Comparison of ENCODE assay signal across 28 cellular contexts in the genomic region with DNA sequence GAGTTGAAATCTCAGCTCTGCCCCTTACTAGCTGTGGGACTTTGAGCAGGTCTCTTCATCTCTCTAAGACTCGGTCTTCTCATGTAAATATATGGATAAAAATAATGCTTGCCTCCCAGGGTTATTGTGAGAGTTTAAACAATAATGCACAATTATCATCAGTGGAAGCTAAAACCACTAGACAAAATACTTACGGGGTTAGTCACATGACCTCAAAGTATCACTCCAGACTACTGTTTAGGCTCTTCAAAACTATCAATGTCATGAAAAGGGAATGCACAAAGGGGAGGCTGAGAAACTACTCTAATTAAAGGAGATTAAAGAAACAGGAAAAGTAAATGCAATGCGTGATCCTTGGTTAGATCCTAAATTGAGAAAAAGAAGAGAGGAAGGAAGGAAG. TPM values are rescaled to one million over a fixed set of nuclear protein-coding genes. Genes with fewer than 3 reads are reported as not detected.
"Had no signal": no experiment of that assay in that cellular context is flagged by ENCODE, and none has a peak within 500 bp of the region (broad histone marks: within the 10 kb centered on the region; RNA-seq: fewer than 3 reads in every experiment).

No MANE protein-coding gene starts in this region.

- H3K36me3 ChIP-seq: adrenal gland, cardiac muscle cell, heart right ventricle, neutrophil, right lobe of liver, suprapubic skin, tibial artery had no signal

- H3K4me1 ChIP-seq: adrenal gland, heart right ventricle, right lobe of liver, tibial artery had no signal

- H3K4me3 ChIP-seq: adrenal gland, cardiac muscle cell, heart right ventricle, right lobe of liver, suprapubic skin, tibial artery had no signal

- DNase-seq: activated CD4-positive, alpha-beta T cell treated with anti-CD3 and anti-CD28 coated beads for 4 hours; activated CD4-positive, alpha-beta T cell treated with anti-CD3 and anti-CD28 coated beads, Interleukin-2, amount 50 U/mL, for 4 hours; activated effector memory CD4-positive, alpha-beta T cell treated with anti-CD3 and anti-CD28 coated beads, Interleukin-2, amount 50 U/mL, for 16 hours; activated naive CD4-positive, alpha-beta T cell treated with anti-CD3 and anti-CD28 coated beads for 36 hours; activated naive CD8-positive, alpha-beta T cell treated with anti-CD3 and anti-CD28 coated beads for 36 hours; adrenal gland; aorta; cortex of kidney; effector memory CD8-positive, alpha-beta T cell; erythroblast; foreskin melanocyte; heart right ventricle; islet precursor cell; left cardiac atrium; mammary epithelial cell; naive B cell; nephron progenitor cell; right lobe of liver; stimulated activated CD4-positive, alpha-beta T cell treated with anti-CD3 and anti-CD28 coated beads, Interleukin-15, amount 100 ng/mL, for 24 hours; stimulated activated CD4-positive, alpha-beta T cell treated with anti-CD3 and anti-CD28 coated beads, Interleukin-2, amount 100 ng/mL, for 24 hours; stimulated activated naive B cell treated with anti-CD40 and anti-IgM and Interleukin-4, amounts not matched to agents 10 μg/mL and 1 μg/mL and 100 μg/mL, for 72 hours; T-helper 9 cell; tibial artery had no signal

- H3K9me3 ChIP-seq: adrenal gland, heart right ventricle, neutrophil, right lobe of liver, suprapubic skin, tibial artery had no signal

- H3K27ac ChIP-seq: adrenal gland, cardiac muscle cell, heart right ventricle, neutrophil, right lobe of liver, suprapubic skin, tibial artery, VCaP had no signal

- H3K27me3 ChIP-seq: adrenal gland, cardiac muscle cell, neutrophil, right lobe of liver, suprapubic skin had no signal

RNA-seq across cellular contexts. Expression of a gene that starts 24.5 kb away (rescaled TPM):
- total RNA-seq: activated naive CD4-positive, alpha-beta T cell treated with anti-CD3 and anti-CD28 coated beads for 36 hours; activated naive CD8-positive, alpha-beta T cell treated with anti-CD3 and anti-CD28 coated beads for 36 hours; T-helper 1 cell treated with Interleukin-12 subunit alpha and Interleukin-12 subunit beta and Interleukin-4 antibody, amounts not matched to agents 30 ng/mL and 1 ng/mL, for 36 hours had no signal
